In the genomic region with DNA sequence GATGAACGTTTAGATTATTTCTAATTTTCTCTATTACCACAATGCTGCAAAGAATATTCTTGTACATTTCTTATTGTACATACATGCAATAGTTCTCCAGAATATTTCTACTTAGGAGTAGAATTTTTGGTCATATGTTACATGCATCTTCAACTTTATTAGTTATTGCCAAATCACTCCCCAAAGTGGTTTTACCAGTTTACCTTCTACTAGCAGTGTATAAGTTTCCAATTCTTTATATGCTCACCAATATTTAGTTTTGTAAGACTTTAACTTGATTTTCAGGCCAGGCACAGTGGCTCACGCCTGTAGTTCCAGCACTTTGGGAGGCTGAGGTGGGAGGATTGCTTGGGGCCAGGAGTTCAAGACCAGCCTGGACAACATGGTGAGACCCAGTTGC, we compare ENCODE assay signal across 8 cellular contexts.
"Had no signal": no experiment of that assay in that cellular context is flagged by ENCODE, and none has a peak within 500 bp of the region (broad histone marks: within the 10 kb centered on the region; RNA-seq: fewer than 3 reads in every experiment).

No MANE protein-coding gene starts in this region.

- FAIRE-seq: H1, H54, HTR-8/SVneo had no signal

- H3K27ac ChIP-seq: KMS-11 had no signal

- ATAC-seq: GM23338 had no signal

- H3K4me3 ChIP-seq: GM23338 had no signal

- H3K9ac ChIP-seq: KMS-11 had no signal

- H3K4me2 ChIP-seq: GM23338, KMS-11 had no signal

- DNase-seq: H9, HCEC 1CT, KBM-7 had no signal

- H2AFZ ChIP-seq: GM23338 had no signal
